22 cellular contexts compared by ENCODE assay signal in genomic region chrX:2434270-2434669, GRCh38.
"Had no signal": no experiment of that assay in that cellular context is flagged by ENCODE, and none has a peak within 500 bp of the region (broad histone marks: within the 10 kb centered on the region; RNA-seq: fewer than 3 reads in every experiment).

No MANE protein-coding gene starts in this region.

- H3K9me3 ChIP-seq: SK-N-SH had no signal

- H3K9me2 ChIP-seq: SK-N-SH had no signal

- DNase-seq: Kasumi-1, KG1, MM.1S, NCI-H1092 treated with DMSO at 0.1 percent for 48 hours, NCI-H1436, NCI-H187, NCI-H2029, NCI-H2081 treated with DMSO at 0.1 percent for 48 hours, NCI-H2171, NCI-H226, NCI-H446, NCI-H510A, NCI-H524 treated with DMSO at 0.1 percent for 48 hours, NCI-H69, NCI-H774, Right ventricle myocardium superior, RPMI8226, SIG-M5, SK-N-SH, SW 1271 had no signal

- H3K9ac ChIP-seq: SK-N-SH had no signal

- FAIRE-seq: HTR-8/SVneo, RCC 7860 had no signal

- H3K4me2 ChIP-seq: SK-N-SH had no signal
